ENCODE assay signal across 1 cellular context in genomic region chr20:31837896-31838397, GRCh38.
A peak's percentile ranks its signal among the peaks of the same experiment; 100 is the strongest.
TF ChIP-seq lines count a peak whose summit lies in the region.

No MANE protein-coding gene starts in this region.

TF ChIP-seq in A549, 52 proteins besides CTCF, POLR2A, EP300 and RAD21:
- TF ChIP-seq FOSL2 (IDR thresholded peaks at IDR 0.05), result peak; percentile 31; the same call in 1 of the 2 replicates
- peak; percentile 58; the same call in 1 of the 2 replicates for TF ChIP-seq FOSL2 (CRISPR knock-in tag; IDR thresholded peaks at IDR 0.05)
- TF ChIP-seq JUN (IDR thresholded peaks at IDR 0.05), result 0 out of 5 replicates have a peak, but pooled peaks of 1 of the 2 experiments have one; percentile 24
- no peak for TF ChIP-seq HOXB13 (CRISPR knock-in tag; IDR thresholded peaks at IDR 0.05; ENCODE audit: low read depth)
